23 cellular contexts compared by ENCODE assay signal in the genomic region with DNA sequence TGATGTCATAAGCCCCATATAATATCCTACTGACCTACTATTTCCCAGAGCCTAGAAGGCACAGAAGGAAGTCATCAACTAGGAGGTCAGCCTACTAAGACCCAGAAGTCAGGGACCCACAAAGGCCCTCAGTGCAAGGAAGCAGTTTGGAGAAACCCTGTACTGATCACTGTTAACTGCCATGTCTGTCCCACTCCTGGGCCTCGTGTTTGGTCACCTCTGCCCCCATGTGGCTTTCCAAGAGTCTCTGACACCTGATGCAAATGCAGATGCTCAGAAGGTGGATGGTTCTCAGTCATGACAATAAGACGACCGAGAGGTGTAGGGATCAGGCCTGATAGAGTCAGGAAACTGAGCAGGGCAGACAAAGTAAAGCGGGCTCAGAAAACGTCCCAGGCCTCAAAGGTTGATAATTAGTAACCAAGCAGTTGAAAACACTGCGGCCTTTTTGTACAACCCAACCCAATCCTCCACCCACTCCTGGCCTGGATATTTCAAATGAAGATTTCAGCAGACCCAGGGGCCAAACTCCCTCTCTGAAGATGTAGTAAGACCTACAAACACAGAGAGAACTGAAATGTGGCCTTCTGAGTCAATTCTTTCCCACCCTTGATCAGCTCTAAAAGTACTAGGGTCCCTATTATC. TPM values are rescaled to one million over a fixed set of nuclear protein-coding genes. Genes with fewer than 3 reads are reported as not detected.
DNase-seq lines count a peak whose midpoint lies in the region; ATAC-seq and TF ChIP-seq lines count a peak whose summit lies in the region.
"Had no signal": no experiment of that assay in that cellular context is flagged by ENCODE, and none has a peak within 500 bp of the region (broad histone marks: within the 10 kb centered on the region; RNA-seq: fewer than 3 reads in every experiment).

No MANE protein-coding gene starts in this region.

- H3K23ac ChIP-seq in IMR-90 (ENCODE audit: low read depth, low read length), result no peak overlapping the region

- H4K5ac ChIP-seq in IMR-90 (ENCODE audit: low read depth, low read length), result 0 out of 2 replicates have a peak overlapping the region, but pooled peaks have one; percentile 50

- peaks cover 10% of the 10 kb centered on the region for H3K4me1 ChIP-seq in IMR-90 (ENCODE audit: control insufficient read depth, insufficient read depth, low read length)
- peaks cover 24% of the 10 kb centered on the region for H3K4me1 ChIP-seq in hepatocyte (ENCODE audit: insufficient read depth)
- H3K4me1 ChIP-seq in mucosa of rectum (ENCODE audit: control insufficient read depth in 2 of 2, insufficient read depth in 2 of 2, low read length in 2 of 2), result peaks cover 42% of the 10 kb centered on the region in 2 donors

- TF ChIP-seq RAD21 in IMR-90 (IDR thresholded peaks at IDR 0.05; ENCODE audit: low read length), result no peak

- no peak overlapping the region for H2BK120ac ChIP-seq in IMR-90 (ENCODE audit: low read depth, low read length)

- POLR2A ChIA-PET in IMR-90 (lab: Charles Lee; ENCODE audit: unreplicated experiment), result no interaction called here

- no peak overlapping the region for H2BK15ac ChIP-seq in IMR-90 (ENCODE audit: low read depth, low read length)

- no TSS peak for BruUV-seq in IMR-90 (replicated peaks; lab: Mats Ljungman, UMichigan)

- DNase-seq in IMR-90, result no peak
- no peak for DNase-seq in caudate nucleus (lab: John Stamatoyannopoulos, UW)
- DNase-seq in hepatocyte (ENCODE audit: low spot score), result no peak
- DNase-seq in iPS-NIHi7 (ENCODE audit: extremely low spot score), result no peak
- no peak for DNase-seq in NCI-H1930 (lab: John Stamatoyannopoulos, UW)
- DNase-seq in NCI-H2081 treated with DMSO at 0.1 percent for 48 hours (lab: John Stamatoyannopoulos, UW), result no peak
- DNase-seq: 8988T; AML-193; C1 segment of cervical spinal cord; CD8-positive, alpha-beta T cell; DND-41; H7; HFFc6; NCI-H1105; NCI-H146; NCI-H2029 treated with DMSO at 0.1 percent for 48 hours; NCI-H2171; NCI-H524 treated with DMSO at 0.1 percent for 48 hours; OCI-M1 had no signal

- no peak overlapping the region for H3K56ac ChIP-seq in IMR-90 (ENCODE audit: extremely low read depth, insufficient read depth, low read length)

- H4K8ac ChIP-seq in IMR-90 (ENCODE audit: low read depth in 2 of 2, low read length in 2 of 2), result no peak overlapping the region

- H3K27me3 ChIP-seq in IMR-90 (ENCODE audit: control insufficient read depth, insufficient read depth, low read length) (no peaks in the 10 kb centered on the region), hepatocyte (no peaks in the 10 kb centered on the region), mucosa of rectum (ENCODE audit: control insufficient read depth in 2 of 2, insufficient read depth in 2 of 2, low read length in 2 of 2) (no peaks in the 10 kb centered on the region)

- TF ChIP-seq POLR2A in IMR-90 (IDR thresholded peaks at IDR 0.05; ENCODE audit: low read depth, low read length), result no peak

- dilution Hi-C loops in IMR-90 (cut with HindIII; ENCODE audit: low sequenced_read_pairs, unreplicated experiment), result no loop called here

- H4K20me1 ChIP-seq in IMR-90 (ENCODE audit: insufficient read depth, low read length) (no peaks in the 10 kb centered on the region), hepatocyte (ENCODE audit: insufficient read depth, poor library complexity, severe bottlenecking) (no peaks in the 10 kb centered on the region)

- intact Hi-C loops in IMR-90 (cut with micrococcal nuclease), result no loop called here

- H2BK20ac ChIP-seq in IMR-90 (ENCODE audit: low read depth, low read length), result no peak overlapping the region

- peak overlapping the region; percentile 51; the same call in 1 of the 2 replicates for H3K18ac ChIP-seq in IMR-90 (ENCODE audit: low read depth, low read length)

- H2AK5ac ChIP-seq in IMR-90 (ENCODE audit: low read depth, low read length), result no peak overlapping the region

- no peak for TF ChIP-seq CTCF in IMR-90 (conservative IDR thresholded peaks at IDR 0.05; ENCODE audit: low read depth, low read length)
- TF ChIP-seq CTCF in hepatocyte (IDR thresholded peaks at IDR 0.05; ENCODE audit: poor library complexity), result no peak

- no peak overlapping the region for H2AK9ac ChIP-seq in IMR-90 (replicated peaks; ENCODE audit: low read depth, low read length, poor library complexity)

- H3K79me1 ChIP-seq in IMR-90 (ENCODE audit: low read depth in 1 of 2, low read length in 2 of 2), result peaks cover 0 to 13% of the 10 kb centered on the region in 2 experiments; a peak in 1 of 4 replicates

- CTCF ChIA-PET in IMR-90 (lab: Yijun Ruan, JAX), result no interaction called here

- no peak overlapping the region for H3K4me3 ChIP-seq in IMR-90 (ENCODE audit: insufficient read depth, low read depth, low read length)
- no peak overlapping the region for H3K4me3 ChIP-seq in hepatocyte
- H3K4me3 ChIP-seq in mucosa of rectum (ENCODE audit: low read length in 2 of 2), result no peak overlapping the region
- H3K4me3 ChIP-seq: GM12878 had no signal

- H2BK5ac ChIP-seq in IMR-90 (ENCODE audit: low read depth, low read length, poor library complexity, severe bottlenecking), result no peak overlapping the region

- H3K27ac ChIP-seq in IMR-90 (ENCODE audit: insufficient read depth, low read length) (no peak overlapping the region), caudate nucleus (ENCODE audit: low read depth, low read length) (peak overlapping the region; percentile 41), hepatocyte (peak overlapping the region; percentile 55), mucosa of rectum (ENCODE audit: low read depth in 2 of 2, low read length in 2 of 2) (peak overlapping the region; percentile 17 to 90)

- H4K91ac ChIP-seq in IMR-90 (ENCODE audit: insufficient read depth, low read depth, low read length), result no peak overlapping the region

- in situ Hi-C loops in IMR-90 (cut with MboI; ENCODE audit: low sequenced_read_pairs), result no loop called here

- no peaks in the 10 kb centered on the region for H3K79me2 ChIP-seq in hepatocyte

- peaks cover 9% of the 10 kb centered on the region; the same call in 1 of the 2 replicates for H3K9me1 ChIP-seq in IMR-90 (ENCODE audit: insufficient read depth, low read length)

- H3K36me3 ChIP-seq in IMR-90 (ENCODE audit: control insufficient read depth, insufficient read depth, low read length) (0 out of 2 replicates have a peak, but pooled peaks cover 3% of the 10 kb centered on the region), hepatocyte (replicated peaks; ENCODE audit: insufficient read depth, low read depth) (no peaks in the 10 kb centered on the region), mucosa of rectum (ENCODE audit: control insufficient read depth in 2 of 2, insufficient read depth in 2 of 2, low read length in 2 of 2) (no peaks in the 10 kb centered on the region)

- H2AFZ ChIP-seq in IMR-90 (replicated peaks; ENCODE audit: low read length, poor library complexity), result no peak overlapping the region
- no peak overlapping the region for H2AFZ ChIP-seq in hepatocyte

- H3K4ac ChIP-seq in IMR-90 (ENCODE audit: low read depth, low read length), result no peak overlapping the region

- H3K9me2 ChIP-seq in hepatocyte (replicated peaks; ENCODE audit: insufficient read depth), result no peaks in the 10 kb centered on the region

- H3K4me2 ChIP-seq in IMR-90 (ENCODE audit: low read depth, low read length) (no peak overlapping the region), hepatocyte (no peak overlapping the region)

- H3K9me3 ChIP-seq in IMR-90 (ENCODE audit: control insufficient read depth, insufficient read depth, low read length), result no peaks in the 10 kb centered on the region
- H3K9me3 ChIP-seq in hepatocyte (ENCODE audit: low read depth), result no peaks in the 10 kb centered on the region
- no peaks in the 10 kb centered on the region for H3K9me3 ChIP-seq in mucosa of rectum (ENCODE audit: control insufficient read depth in 2 of 2, low read length in 2 of 2)

- H3K14ac ChIP-seq in IMR-90 (replicated peaks; ENCODE audit: low read depth, low read length), result no peak overlapping the region

- WGBS in IMR-90 (ENCODE audit: extremely low coverage in 2 of 2, insufficient read length in 1 of 2), 2 experiments, result 90% methylated on average over 3 of the region's 6 CpGs; no CpG with 5 or more reads in 1 of the 2 experiments
- 76% methylated on average over 6 of the region's 6 CpGs for WGBS in hepatocyte (ENCODE audit: low lambda C conversion rate, missing lambda C conversion rate)

- H3K9ac ChIP-seq in IMR-90 (ENCODE audit: low read depth, low read length) (no peak overlapping the region), mucosa of rectum (ENCODE audit: low read depth in 1 of 2, low read length in 2 of 2) (no peak overlapping the region)

- ATAC-seq in IMR-90 (ENCODE audit: low read depth) (no peak), HG02678 (IDR thresholded peaks at IDR 0.05; ENCODE audit: unreplicated experiment) (no peak)
- ATAC-seq: CD8-positive, alpha-beta T cell; GM12878; Right ventricle myocardium inferior had no signal

TF ChIP-seq in IMR-90, 13 proteins besides CTCF, POLR2A, EP300 and RAD21:
- TF ChIP-seq SMC3 (IDR thresholded peaks at IDR 0.05; ENCODE audit: low read depth, low read length) (no peak), RFX5 (IDR thresholded peaks at IDR 0.05; ENCODE audit: low read depth, low read length) (no peak), BHLHE40 (IDR thresholded peaks at IDR 0.05; ENCODE audit: low read depth, low read length) (no peak), CHD1 (IDR thresholded peaks at IDR 0.05; ENCODE audit: low read depth, low read length) (no peak), MAZ (IDR thresholded peaks at IDR 0.05; ENCODE audit: borderline replicate concordance, low read depth, low read length) (no peak), NFE2L2 (IDR thresholded peaks at IDR 0.05; ENCODE audit: low read depth, low read length) (no peak)
- TF ChIP-seq, protein P1, sequence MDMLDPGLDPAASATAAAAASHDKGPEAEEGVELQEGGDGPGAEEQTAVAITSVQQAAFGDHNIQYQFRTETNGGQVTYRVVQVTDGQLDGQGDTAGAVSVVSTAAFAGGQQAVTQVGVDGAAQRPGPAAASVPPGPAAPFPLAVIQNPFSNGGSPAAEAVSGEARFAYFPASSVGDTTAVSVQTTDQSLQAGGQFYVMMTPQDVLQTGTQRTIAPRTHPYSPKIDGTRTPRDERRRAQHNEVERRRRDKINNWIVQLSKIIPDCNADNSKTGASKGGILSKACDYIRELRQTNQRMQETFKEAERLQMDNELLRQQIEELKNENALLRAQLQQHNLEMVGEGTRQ (IDR thresholded peaks at IDR 0.05; ENCODE audit: low read depth, low read length), result no peak

RNA-seq across cellular contexts. Expression of a gene that starts 23.4 kb away (rescaled TPM):
- total RNA-seq in IMR-90 (2012; rRNA removed) (6.9 and 9.7 TPM in 2 replicates), hepatocyte (25.2 and 32.3 TPM in 2 replicates)
- polyA plus RNA-seq in IMR-90 (2012; rRNA removed) (18.6 and 19.3 TPM in 2 replicates), hepatocyte (37.7 and 41.1 TPM in 2 replicates)
- 6.5 and 11.0 TPM in 2 replicates for polyA plus RNA-seq in IMR-90 (2012; cell fraction: cytosol; rRNA removed)
- 21.8 and 37.8 TPM in 2 replicates for polyA plus RNA-seq in IMR-90 (2012; cell fraction: nucleus; rRNA removed; ENCODE audit: low replicate concordance)
